ENCODE assay signal across 7 cellular contexts in genomic region chrX:117147249-117147648, GRCh38.
"Had no signal": no experiment of that assay in that cellular context is flagged by ENCODE, and none has a peak within 500 bp of the region (broad histone marks: within the 10 kb centered on the region; RNA-seq: fewer than 3 reads in every experiment).

No MANE protein-coding gene starts in this region.

- H3K36me3 Mint-ChIP-seq: IgD-negative memory B cell had no signal

- H3K4me2 ChIP-seq: KMS-11 had no signal

- H3K4me1 Mint-ChIP-seq: IgD-negative memory B cell had no signal

- DNase-seq: KBM-7, KG1 had no signal

- FAIRE-seq: HepG2, HTR-8/SVneo had no signal

- ATAC-seq: HepG2 had no signal

- H3K27ac ChIP-seq: HL-60, KMS-11 had no signal

- H3K27ac Mint-ChIP-seq: IgD-negative memory B cell had no signal

- H3K4me3 Mint-ChIP-seq: IgD-negative memory B cell had no signal

- H3K27me3 Mint-ChIP-seq: IgD-negative memory B cell had no signal

- H3K9ac ChIP-seq: KMS-11 had no signal
